16 cellular contexts compared by ENCODE assay signal in the genomic region with DNA sequence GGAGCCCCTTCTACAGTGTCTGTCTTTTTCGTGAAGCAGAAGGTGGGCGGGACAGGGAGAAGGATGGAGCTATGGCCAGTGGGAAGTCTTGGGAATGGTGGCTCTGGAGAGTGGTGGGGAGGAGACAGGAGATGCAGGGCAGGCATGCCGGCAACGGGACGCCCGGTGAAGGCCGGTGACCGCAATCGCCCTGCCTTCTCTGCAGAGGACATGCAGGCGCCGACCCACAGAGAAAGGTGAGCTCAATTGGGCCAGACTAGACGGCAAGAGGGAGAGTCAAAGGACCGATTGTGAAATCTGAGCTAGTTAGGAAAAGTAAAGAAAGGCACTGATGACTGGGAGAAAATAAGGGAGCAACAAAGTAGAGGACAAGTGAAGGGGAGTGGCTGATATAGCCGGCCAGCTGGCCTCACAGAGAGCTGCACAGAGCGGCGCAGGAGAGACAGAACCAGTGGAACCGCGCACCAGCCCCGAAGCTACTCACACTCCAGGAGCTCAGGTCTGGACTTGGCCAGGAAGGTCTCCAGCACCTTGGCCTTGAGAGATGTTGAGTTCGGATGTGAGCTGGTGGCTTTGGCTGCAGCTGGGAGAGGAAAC. TPM values are rescaled to one million over a fixed set of nuclear protein-coding genes. Genes with fewer than 3 reads are reported as not detected.
DNase-seq lines count a peak whose midpoint lies in the region; ATAC-seq and TF ChIP-seq lines count a peak whose summit lies in the region.
"Had no signal": no experiment of that assay in that cellular context is flagged by ENCODE, and none has a peak within 500 bp of the region (broad histone marks: within the 10 kb centered on the region; RNA-seq: fewer than 3 reads in every experiment).

No MANE protein-coding gene starts in this region.

- 0 out of 2 replicates have a peak overlapping the region, but pooled peaks have one; percentile 31 for H3K27ac Mint-ChIP-seq in GM23338
- peak overlapping the region; percentile 60 for H3K27ac Mint-ChIP-seq in T-helper 17 cell
- H3K27ac Mint-ChIP-seq in stimulated activated effector memory CD8-positive, alpha-beta T cell treated with anti-CD3 and anti-CD28 coated beads, Interleukin-12 subunit alpha, Interleukin-12 subunit beta, amount 100 ng/mL, for 72 hours = peak overlapping the region; percentile 81
- H3K27ac Mint-ChIP-seq: B cell; CD4-positive, alpha-beta T cell had no signal

- peaks cover 4% of the 10 kb centered on the region; the same call in 1 of the 2 replicates for H3K36me3 ChIP-seq in GM23338 (ENCODE audit: insufficient read depth)

- H3K9me2 ChIP-seq in GM23338 (ENCODE audit: insufficient read depth) = no peaks in the 10 kb centered on the region

- no peak for ATAC-seq in GM23338
- ATAC-seq in T-helper 17 cell = no peak
- ATAC-seq in stimulated activated effector memory CD8-positive, alpha-beta T cell treated with anti-CD3 and anti-CD28 coated beads, Interleukin-12 subunit alpha, Interleukin-12 subunit beta, amount 100 ng/mL, for 72 hours = no peak

- H3K4me3 ChIP-seq in GM23338 = no peak overlapping the region
- H3K4me3 ChIP-seq: HAP-1 had no signal

- no peak overlapping the region for H3K27ac ChIP-seq in GM23338 (ENCODE audit: low read depth)

- H3K36me3 Mint-ChIP-seq in GM23338 (ENCODE audit: low read depth) = peaks cover 50% of the 10 kb centered on the region
- peaks cover 22% of the 10 kb centered on the region for H3K36me3 Mint-ChIP-seq in T-helper 17 cell (ENCODE audit: low read depth)
- peaks cover 97% of the 10 kb centered on the region for H3K36me3 Mint-ChIP-seq in stimulated activated effector memory CD8-positive, alpha-beta T cell treated with anti-CD3 and anti-CD28 coated beads, Interleukin-12 subunit alpha, Interleukin-12 subunit beta, amount 100 ng/mL, for 72 hours

- H3F3A ChIP-seq in GM23338 (replicated peaks; ENCODE audit: low read depth) = no peaks in the 10 kb centered on the region

- no peaks in the 10 kb centered on the region for H3K79me2 ChIP-seq in GM23338 (replicated peaks; ENCODE audit: insufficient read depth)

- peaks cover 22% of the 10 kb centered on the region for H3K4me1 Mint-ChIP-seq in GM23338
- H3K4me1 Mint-ChIP-seq in T-helper 17 cell = peaks cover 22% of the 10 kb centered on the region
- H3K4me1 Mint-ChIP-seq in stimulated activated effector memory CD8-positive, alpha-beta T cell treated with anti-CD3 and anti-CD28 coated beads, Interleukin-12 subunit alpha, Interleukin-12 subunit beta, amount 100 ng/mL, for 72 hours = peaks cover 36% of the 10 kb centered on the region

- no peak overlapping the region for H3K4me2 ChIP-seq in GM23338

- H3K9me3 ChIP-seq in T-helper 17 cell (ENCODE audit: control insufficient read depth, low read length, poor library complexity, severe bottlenecking) = no peaks in the 10 kb centered on the region
- H3K9me3 ChIP-seq: HAP-1 had no signal

- peaks cover 8% of the 10 kb centered on the region for H3K4me1 ChIP-seq in GM23338 (ENCODE audit: insufficient read depth)
- H3K4me1 ChIP-seq: HAP-1 had no signal

- no peaks in the 10 kb centered on the region for H3K27me3 ChIP-seq in GM23338 (ENCODE audit: insufficient read depth)

- DNase-seq in GM23338 (ENCODE audit: low spot score) (no peak), T-helper 17 cell (no peak), left kidney (ENCODE audit: low read depth, low spot score) (peak; percentile 45), epidermal melanocyte (ENCODE audit: insufficient read length, low spot score) (no peak)
- no peak for DNase-seq in stimulated activated effector memory CD8-positive, alpha-beta T cell treated with anti-CD3 and anti-CD28 coated beads, Interleukin-12 subunit alpha, Interleukin-12 subunit beta, amount 100 ng/mL, for 72 hours (ENCODE audit: low spot score in 2 of 2)
- no peak for DNase-seq in effector CD8-positive, alpha-beta T cell (lab: John Stamatoyannopoulos, UW)
- no peak for DNase-seq in stimulated activated CD4-positive, alpha-beta T cell treated with anti-CD3 and anti-CD28 coated beads, Interleukin-2, amount 100 ng/mL, for 24 hours
- DNase-seq: KBM-7, MV-4-11, NCI-H1417, NCI-H1930, NCI-H526 treated with DMSO at 0.1 percent for 48 hours, SHP77 had no signal

- H3K27me3 Mint-ChIP-seq in GM23338 (ENCODE audit: insufficient read depth, low read depth, poor library complexity) (no peaks in the 10 kb centered on the region), T-helper 17 cell (no peaks in the 10 kb centered on the region)
- H3K27me3 Mint-ChIP-seq: B cell; CD4-positive, alpha-beta T cell had no signal

- TF ChIP-seq CTCF in GM23338 (conservative IDR thresholded peaks at IDR 0.05; ENCODE audit: low read depth in 2 of 2) = no peak

- H3K9me3 Mint-ChIP-seq in GM23338 = no peaks in the 10 kb centered on the region
- H3K9me3 Mint-ChIP-seq in stimulated activated effector memory CD8-positive, alpha-beta T cell treated with anti-CD3 and anti-CD28 coated beads, Interleukin-12 subunit alpha, Interleukin-12 subunit beta, amount 100 ng/mL, for 72 hours = no peaks in the 10 kb centered on the region
- H3K9me3 Mint-ChIP-seq: CD4-positive, alpha-beta T cell had no signal

- no peak overlapping the region for H2AFZ ChIP-seq in GM23338

- H3K4me3 Mint-ChIP-seq in GM23338 = no peak overlapping the region
- H3K4me3 Mint-ChIP-seq in T-helper 17 cell = no peak overlapping the region
- no peak overlapping the region for H3K4me3 Mint-ChIP-seq in stimulated activated effector memory CD8-positive, alpha-beta T cell treated with anti-CD3 and anti-CD28 coated beads, Interleukin-12 subunit alpha, Interleukin-12 subunit beta, amount 100 ng/mL, for 72 hours
- H3K4me3 Mint-ChIP-seq: B cell; CD4-positive, alpha-beta T cell had no signal

- no peaks in the 10 kb centered on the region for H4K20me1 ChIP-seq in GM23338 (replicated peaks; ENCODE audit: insufficient read depth)

TF ChIP-seq in GM23338, 12 proteins besides CTCF, POLR2A, EP300 and RAD21 (continues in another document):
- TF ChIP-seq JUNB (IDR thresholded peaks at IDR 0.05; ENCODE audit: unreplicated experiment) (no peak), POLR2AphosphoS5 (IDR thresholded peaks at IDR 0.05; ENCODE audit: low read depth) (no peak), ZNF114 (CRISPR knock-in tag; IDR thresholded peaks at IDR 0.05) (no peak)
- TF ChIP-seq, protein P1, sequence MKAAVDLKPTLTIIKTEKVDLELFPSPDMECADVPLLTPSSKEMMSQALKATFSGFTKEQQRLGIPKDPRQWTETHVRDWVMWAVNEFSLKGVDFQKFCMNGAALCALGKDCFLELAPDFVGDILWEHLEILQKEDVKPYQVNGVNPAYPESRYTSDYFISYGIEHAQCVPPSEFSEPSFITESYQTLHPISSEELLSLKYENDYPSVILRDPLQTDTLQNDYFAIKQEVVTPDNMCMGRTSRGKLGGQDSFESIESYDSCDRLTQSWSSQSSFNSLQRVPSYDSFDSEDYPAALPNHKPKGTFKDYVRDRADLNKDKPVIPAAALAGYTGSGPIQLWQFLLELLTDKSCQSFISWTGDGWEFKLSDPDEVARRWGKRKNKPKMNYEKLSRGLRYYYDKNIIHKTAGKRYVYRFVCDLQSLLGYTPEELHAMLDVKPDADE (IDR thresholded peaks at IDR 0.05) = no peak

RNA-seq across cellular contexts. Expression of a gene that starts 18.9 kb away (rescaled TPM):
- total RNA-seq in GM23338 (2014; rRNA removed; shearing (Covaris generic)) = 24.7 and 36.2 TPM in 2 replicates
- 19.6 and 20.7 TPM in 2 replicates for polyA plus RNA-seq in GM23338 (2016; fragmentation: Nextera tagmentation; extraction: Ambion mirVana)
- 10 to 100 TPM; 40.2 to 46.3 TPM for total RNA-seq in T-helper 17 cell

Comparison
In these comparisons a context has a peak if more than half of its experiments do, and no peak if none do; other contexts are left out.
1. H3K27ac Mint-ChIP-seq: peak in every context shown above with its lines; median percentile 81 in stimulated activated effector memory CD8-positive, alpha-beta T cell treated with anti-CD3 and anti-CD28 coated beads, Interleukin-12 subunit alpha, Interleukin-12 subunit beta, amount 100 ng/mL, for 72 hours; 60 in T-helper 17 cell; 31 in GM23338.